24 cellular contexts compared by ENCODE assay signal in genomic region chr11:57233702-57234101, GRCh38. TPM values are rescaled to one million over a fixed set of nuclear protein-coding genes. Genes with fewer than 3 reads are reported as not detected.
"Had no signal": no experiment of that assay in that cellular context is flagged by ENCODE, and none has a peak within 500 bp of the region (broad histone marks: within the 10 kb centered on the region; RNA-seq: fewer than 3 reads in every experiment).

No MANE protein-coding gene starts in this region.

- H3K4me1 ChIP-seq: parathyroid adenoma, prostate gland had no signal

- H3K36me3 ChIP-seq: gastroesophageal sphincter, prostate gland, stomach had no signal

- H3K79me2 ChIP-seq: hepatocyte, parathyroid adenoma had no signal

- ATAC-seq: esophagus mucosa; gastroesophageal sphincter; left cardiac atrium; left ventricle myocardium superior; mucosa of descending colon; naive thymus-derived CD8-positive, alpha-beta T cell; sciatic nerve had no signal

- H3K4me2 ChIP-seq: hepatocyte had no signal

- H3K4me3 ChIP-seq: coronary artery, gastroesophageal sphincter, hepatocyte, mucosa of descending colon, prostate gland, stomach had no signal

- H3K27ac ChIP-seq: coronary artery, gastroesophageal sphincter, hepatocyte, parathyroid adenoma, prostate gland, stomach had no signal

- H3K9ac ChIP-seq: parathyroid adenoma had no signal

- DNase-seq: central memory CD4-positive, alpha-beta T cell; effector CD4-positive, alpha-beta T cell; glutamatergic neuron; kidney; left cardiac atrium; left ventricle myocardium superior; mucosa of descending colon; naive thymus-derived CD8-positive, alpha-beta T cell; retina; stimulated activated CD4-positive, alpha-beta T cell treated with anti-CD3 and anti-CD28 coated beads, Interleukin-12 subunit alpha, Interleukin-12 subunit beta, amount 100 ng/mL, for 4 hours; stimulated activated naive CD4-positive, alpha-beta T cell; stomach; trophoblast cell had no signal

- H3K9me3 ChIP-seq: gastroesophageal sphincter, mucosa of descending colon, prostate gland, stomach had no signal

- H2AFZ ChIP-seq: hepatocyte, parathyroid adenoma had no signal

RNA-seq across cellular contexts. Expression of gene APLNR, which starts 3.3 kb away (rescaled TPM):
- total RNA-seq: chondrocyte; fibroblast of villous mesenchyme; naive thymus-derived CD8-positive, alpha-beta T cell had no signal
- polyA plus RNA-seq: naive thymus-derived CD8-positive, alpha-beta T cell had no signal

RNA-seq across cellular contexts. Expression of gene LRRC55, which starts 51.9 kb away (rescaled TPM):
- total RNA-seq: chondrocyte; fibroblast of villous mesenchyme; kidney; mesenteric fat pad; naive thymus-derived CD8-positive, alpha-beta T cell; omental fat pad; sciatic nerve had no signal
- polyA plus RNA-seq: hepatocyte; naive thymus-derived CD8-positive, alpha-beta T cell had no signal
